ENCODE assay signal across 15 cellular contexts in genomic region chr5:133457439-133457838, GRCh38.
"Had no signal": no experiment of that assay in that cellular context is flagged by ENCODE, and none has a peak within 500 bp of the region (broad histone marks: within the 10 kb centered on the region; RNA-seq: fewer than 3 reads in every experiment).

No MANE protein-coding gene starts in this region.

- H3K4me3 ChIP-seq: ascending aorta, esophagus squamous epithelium, gastrocnemius medialis, upper lobe of right lung had no signal

- H3K4me3 Mint-ChIP-seq: activated CD4-positive, alpha-beta memory T cell treated with anti-CD3 and anti-CD28 coated beads, Interleukin-2, amount 10 ng/mL, durations not matched to agents 7 days and 5 days; activated naive CD8-positive, alpha-beta T cell treated with anti-CD3 and anti-CD28 coated beads, Interleukin-2, amount 10 ng/mL, durations not matched to agents 7 days and 5 days; naive thymus-derived CD4-positive, alpha-beta T cell had no signal

- DNase-seq: activated CD4-positive, alpha-beta memory T cell treated with anti-CD3 and anti-CD28 coated beads, Interleukin-2, amount 10 ng/mL, durations not matched to agents 7 days and 5 days; activated CD4-positive, alpha-beta T cell treated with anti-CD3 and anti-CD28 coated beads for 1 hour; activated gamma-delta T cell; activated naive CD8-positive, alpha-beta T cell treated with anti-CD3 and anti-CD28 coated beads, Interleukin-2, amount 10 ng/mL, durations not matched to agents 7 days and 5 days; activated T-cell treated with anti-CD3 and anti-CD28 coated beads, Interleukin-2, amount 50 U/mL, for 48 hours; esophagus squamous epithelium; gastrocnemius medialis; kidney glomerular epithelial cell; naive thymus-derived CD4-positive, alpha-beta T cell; right cardiac atrium; stimulated activated naive CD4-positive, alpha-beta T cell; substantia nigra; SW 1271; upper lobe of right lung had no signal

- H3K36me3 ChIP-seq: ascending aorta, esophagus squamous epithelium, gastrocnemius medialis, upper lobe of right lung had no signal

- H3K27me3 ChIP-seq: ascending aorta, esophagus squamous epithelium, gastrocnemius medialis, upper lobe of right lung had no signal

- H3K36me3 Mint-ChIP-seq: activated naive CD8-positive, alpha-beta T cell treated with anti-CD3 and anti-CD28 coated beads, Interleukin-2, amount 10 ng/mL, durations not matched to agents 7 days and 5 days; naive thymus-derived CD4-positive, alpha-beta T cell had no signal

- ATAC-seq: gastrocnemius medialis; naive thymus-derived CD4-positive, alpha-beta T cell; right cardiac atrium had no signal

- H3K9me3 Mint-ChIP-seq: activated CD4-positive, alpha-beta memory T cell treated with anti-CD3 and anti-CD28 coated beads, Interleukin-2, amount 10 ng/mL, durations not matched to agents 7 days and 5 days; activated naive CD8-positive, alpha-beta T cell treated with anti-CD3 and anti-CD28 coated beads, Interleukin-2, amount 10 ng/mL, durations not matched to agents 7 days and 5 days; naive thymus-derived CD4-positive, alpha-beta T cell had no signal

- H3K27ac ChIP-seq: ascending aorta, esophagus squamous epithelium, gastrocnemius medialis, upper lobe of right lung had no signal

- H3K9me3 ChIP-seq: ascending aorta, esophagus squamous epithelium, gastrocnemius medialis, upper lobe of right lung had no signal

- H3K4me1 Mint-ChIP-seq: activated naive CD8-positive, alpha-beta T cell treated with anti-CD3 and anti-CD28 coated beads, Interleukin-2, amount 10 ng/mL, durations not matched to agents 7 days and 5 days had no signal

- H3K4me1 ChIP-seq: ascending aorta, gastrocnemius medialis had no signal

- H3K27ac Mint-ChIP-seq: activated CD4-positive, alpha-beta memory T cell treated with anti-CD3 and anti-CD28 coated beads, Interleukin-2, amount 10 ng/mL, durations not matched to agents 7 days and 5 days; activated naive CD8-positive, alpha-beta T cell treated with anti-CD3 and anti-CD28 coated beads, Interleukin-2, amount 10 ng/mL, durations not matched to agents 7 days and 5 days; naive thymus-derived CD4-positive, alpha-beta T cell had no signal
